ENCODE assay signal across 8 cellular contexts in genomic region chr22:41800348-41801146, GRCh38. TPM values are rescaled to one million over a fixed set of nuclear protein-coding genes. Genes with fewer than 3 reads are reported as not detected.
DNase-seq lines count a peak whose midpoint lies in the region; ATAC-seq and TF ChIP-seq lines count a peak whose summit lies in the region.

CCDC134 (plus strand) TSS chr22:41800679; CDS start chr22:41808891, 8,212 bp downstream.

- H3K27me3 ChIP-seq in DND-41 (ENCODE audit: insufficient read depth, low read length, poor library complexity): no peaks in the 10 kb centered on the region

- no peak for TF ChIP-seq CTCF in DND-41 (IDR thresholded peaks at IDR 0.05; ENCODE audit: borderline replicate concordance, extremely low read depth, low read length, poor library complexity, severe bottlenecking)
- TF ChIP-seq CTCF in fibroblast of mammary gland (conservative IDR thresholded peaks at IDR 0.05; ENCODE audit: control insufficient read depth, insufficient read depth, low read depth, low read length): no peak

- peak; percentile 99 for TF ChIP-seq POLR2A in Raji (IDR thresholded peaks at IDR 0.05; ENCODE audit: insufficient read depth, low read depth, low read length)

- peaks cover 4% of the 10 kb centered on the region; the same call in 1 of the 2 replicates for H4K20me1 ChIP-seq in DND-41 (ENCODE audit: insufficient read depth, low read length)

- peak within 1 kb of the TSS; percentile 72 to 89 for H3K4me3 ChIP-seq in DND-41 (ENCODE audit: low read depth in 1 of 2, low read length in 2 of 2)
- peak within 1 kb of the TSS; percentile 91 for H3K4me3 ChIP-seq in fibroblast of mammary gland (ENCODE audit: control insufficient read depth, low read depth, low read length)

- H3K4me1 ChIP-seq in DND-41 (ENCODE audit: insufficient read depth, low read length): peaks cover 31% of the 10 kb centered on the region

- H3K9me3 ChIP-seq in DND-41 (ENCODE audit: insufficient read depth, low read length, severe bottlenecking): no peaks in the 10 kb centered on the region

- peak within 1 kb of the TSS; percentile 87 for H3K9ac ChIP-seq in DND-41 (ENCODE audit: low read depth, low read length)

- peak within 1 kb of the TSS; percentile 94 for H3K27ac ChIP-seq in DND-41 (ENCODE audit: low read length)

- H3K4me2 ChIP-seq in DND-41 (ENCODE audit: insufficient read depth, low read length): peak within 1 kb of the TSS; percentile 95

- H3K79me2 ChIP-seq in DND-41 (ENCODE audit: insufficient read depth, low read length): peaks cover 45% of the 10 kb centered on the region

- H3K27ac Mint-ChIP-seq in activated T-helper 2 cell treated with anti-CD3 and anti-CD28 coated beads, Interferon-gamma antibody, Interleukin-2, Interleukin-4, amounts not matched to agents 10 μg/mL and 5 μg/mL and 100 μg/mL, durations not matched to agents 14 hours and 24 hours and 36 hours: peak within 1 kb of the TSS; percentile 97
- H3K27ac Mint-ChIP-seq in natural killer cell treated with Interleukin-12 subunit alpha and Interleukin-12 subunit beta and Interleukin-15 and Interleukin-18, amount 100 ng/mL, for 72 hours: peak within 1 kb of the TSS; percentile 86 to 92

- H3K4me3 Mint-ChIP-seq in activated T-helper 2 cell treated with anti-CD3 and anti-CD28 coated beads, Interferon-gamma antibody, Interleukin-2, Interleukin-4, amounts not matched to agents 10 μg/mL and 5 μg/mL and 100 μg/mL, durations not matched to agents 14 hours and 24 hours and 36 hours (ENCODE audit: low read depth): peak within 1 kb of the TSS; percentile 93
- H3K4me3 Mint-ChIP-seq in natural killer cell treated with Interleukin-12 subunit alpha and Interleukin-12 subunit beta and Interleukin-15 and Interleukin-18, amount 100 ng/mL, for 72 hours: peak within 1 kb of the TSS; percentile 84

- DNase-seq in DND-41 (peak; percentile 93), LHCN-M2 (ENCODE audit: low read depth) (peak; percentile 79), fibroblast of mammary gland (ENCODE audit: low read depth) (peak; percentile 62)
- peak; percentile 90 for DNase-seq in activated T-helper 2 cell treated with anti-CD3 and anti-CD28 coated beads, Interferon-gamma antibody, Interleukin-2, Interleukin-4, amounts not matched to agents 10 μg/mL and 5 μg/mL and 100 μg/mL, durations not matched to agents 14 hours and 24 hours and 36 hours (ENCODE audit: low spot score)
- peak; percentile 96 for DNase-seq in natural killer cell treated with Interleukin-12 subunit alpha and Interleukin-12 subunit beta and Interleukin-15 and Interleukin-18, amount 100 ng/mL, for 72 hours (ENCODE audit: low spot score)
- peak; percentile 91 for DNase-seq in stimulated activated naive CD4-positive, alpha-beta T cell treated with Interleukin-2 at 50 U/mL for 16 hours (lab: John Stamatoyannopoulos, UW)

- ATAC-seq in DND-41 (ENCODE audit: insufficient read depth, low read depth) (peak; percentile 98), GM21786 (IDR thresholded peaks at IDR 0.05; ENCODE audit: unreplicated experiment) (peak; percentile 81)
- ATAC-seq in natural killer cell treated with Interleukin-12 subunit alpha and Interleukin-12 subunit beta and Interleukin-15 and Interleukin-18, amount 100 ng/mL, for 72 hours: peak; percentile 98 to 99

- peaks cover 26% of the 10 kb centered on the region for H3K36me3 Mint-ChIP-seq in activated T-helper 2 cell treated with anti-CD3 and anti-CD28 coated beads, Interferon-gamma antibody, Interleukin-2, Interleukin-4, amounts not matched to agents 10 μg/mL and 5 μg/mL and 100 μg/mL, durations not matched to agents 14 hours and 24 hours and 36 hours (ENCODE audit: low read depth)
- H3K36me3 Mint-ChIP-seq in natural killer cell treated with Interleukin-12 subunit alpha and Interleukin-12 subunit beta and Interleukin-15 and Interleukin-18, amount 100 ng/mL, for 72 hours: no peaks in the 10 kb centered on the region

- H3K4me1 Mint-ChIP-seq in activated T-helper 2 cell treated with anti-CD3 and anti-CD28 coated beads, Interferon-gamma antibody, Interleukin-2, Interleukin-4, amounts not matched to agents 10 μg/mL and 5 μg/mL and 100 μg/mL, durations not matched to agents 14 hours and 24 hours and 36 hours (ENCODE audit: low read depth): peaks cover 33% of the 10 kb centered on the region
- peaks cover 34 to 39% of the 10 kb centered on the region in 2 donors for H3K4me1 Mint-ChIP-seq in natural killer cell treated with Interleukin-12 subunit alpha and Interleukin-12 subunit beta and Interleukin-15 and Interleukin-18, amount 100 ng/mL, for 72 hours (ENCODE audit: low read depth in 2 of 2)

- H3K36me3 ChIP-seq in DND-41 (ENCODE audit: insufficient read depth, low read length): no peaks in the 10 kb centered on the region

- intact Hi-C loops in activated T-helper 2 cell treated with anti-CD3 and anti-CD28 coated beads, Interferon-gamma antibody, Interleukin-2, Interleukin-4, amounts not matched to agents 10 μg/mL and 5 μg/mL and 100 μg/mL, durations not matched to agents 14 hours and 24 hours and 36 hours (cut with micrococcal nuclease): loop anchor here (1.0 to 5.0 kb wide), 6 partner anchors 19 to 140 kb away; partner anchors contain the start of gene MEI1

- H2AFZ ChIP-seq in DND-41 (ENCODE audit: low read depth, low read length): peak within 1 kb of the TSS; percentile 91

- no peaks in the 10 kb centered on the region for H3K27me3 Mint-ChIP-seq in activated T-helper 2 cell treated with anti-CD3 and anti-CD28 coated beads, Interferon-gamma antibody, Interleukin-2, Interleukin-4, amounts not matched to agents 10 μg/mL and 5 μg/mL and 100 μg/mL, durations not matched to agents 14 hours and 24 hours and 36 hours (ENCODE audit: low read depth)
- no peaks in the 10 kb centered on the region for H3K27me3 Mint-ChIP-seq in natural killer cell treated with Interleukin-12 subunit alpha and Interleukin-12 subunit beta and Interleukin-15 and Interleukin-18, amount 100 ng/mL, for 72 hours

- H3K9me3 Mint-ChIP-seq in activated T-helper 2 cell treated with anti-CD3 and anti-CD28 coated beads, Interferon-gamma antibody, Interleukin-2, Interleukin-4, amounts not matched to agents 10 μg/mL and 5 μg/mL and 100 μg/mL, durations not matched to agents 14 hours and 24 hours and 36 hours: no peaks in the 10 kb centered on the region
- H3K9me3 Mint-ChIP-seq in natural killer cell treated with Interleukin-12 subunit alpha and Interleukin-12 subunit beta and Interleukin-15 and Interleukin-18, amount 100 ng/mL, for 72 hours: no peaks in the 10 kb centered on the region

RNA-seq across cellular contexts. Expression of gene CCDC134, which starts in this region (rescaled TPM):
- 11.0 and 14.6 TPM in 2 replicates for total RNA-seq in LHCN-M2 (2014; rRNA removed)
- 5.3 TPM for polyA plus RNA-seq in LHCN-M2 (2012)
- total RNA-seq in activated T-helper 2 cell treated with anti-CD3 and anti-CD28 coated beads, Interferon-gamma antibody, Interleukin-2, Interleukin-4, amounts not matched to agents 10 μg/mL and 5 μg/mL and 100 μg/mL, durations not matched to agents 14 hours and 24 hours and 36 hours: 17.4 and 19.6 TPM in 2 replicates
- total RNA-seq in natural killer cell treated with Interleukin-12 subunit alpha and Interleukin-12 subunit beta and Interleukin-15 and Interleukin-18, amount 100 ng/mL, for 72 hours: 10 to 100 TPM; 25.1 to 26.3 TPM

Comparison
In these comparisons a context has a peak if more than half of its experiments do, and no peak if none do; other contexts are left out.
1. Peak in every context shown above with its lines: DNase-seq, ATAC-seq, H3K4me3 ChIP-seq and H3K27ac ChIP-seq.